8 cellular contexts compared by ENCODE assay signal in the genomic region with DNA sequence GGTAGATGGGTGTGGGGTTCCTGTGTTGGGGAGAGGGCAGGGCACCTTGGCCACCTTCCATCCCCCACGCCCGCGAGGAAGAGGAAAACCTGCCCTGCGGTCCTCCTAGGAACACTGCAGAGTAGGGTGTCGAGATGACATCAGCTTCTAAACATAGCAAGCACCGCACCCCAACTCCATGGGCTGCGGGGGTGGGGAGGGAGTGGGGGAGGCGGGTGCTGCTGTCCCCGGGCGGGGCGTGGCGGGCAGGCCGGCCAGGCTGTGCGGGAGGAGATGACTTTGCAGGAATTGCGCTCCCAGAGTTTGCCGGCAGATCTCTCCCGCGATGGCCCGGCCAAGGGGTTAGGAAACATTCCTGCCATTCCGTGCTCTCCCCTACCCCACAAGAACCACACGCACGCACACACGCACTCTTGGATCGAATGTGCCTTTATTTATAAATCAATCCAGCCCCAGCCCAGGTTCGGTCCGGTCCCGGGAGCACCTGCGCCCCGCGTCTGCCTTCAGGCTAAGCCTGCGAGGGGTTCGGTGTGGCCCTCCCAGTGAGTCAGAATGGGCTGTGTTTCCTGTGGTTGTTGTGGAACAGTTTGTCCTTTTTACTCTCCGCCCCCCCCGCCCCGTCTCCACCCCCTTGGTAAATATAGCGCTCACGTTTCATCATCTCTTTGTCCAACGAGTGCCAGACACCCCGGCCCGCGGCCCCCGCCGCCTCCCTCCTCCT. TPM values are rescaled to one million over a fixed set of nuclear protein-coding genes. Genes with fewer than 3 reads are reported as not detected.
A peak's percentile ranks its signal among the peaks of the same experiment; 100 is the strongest.
DNase-seq lines count a peak whose midpoint lies in the region; ATAC-seq and TF ChIP-seq lines count a peak whose summit lies in the region.

No MANE protein-coding gene starts in this region.

- peak overlapping the region; percentile 100 for H3K4me2 ChIP-seq in trophoblast cell (ENCODE audit: low read length)

- H3K4me3 ChIP-seq in cardiac muscle cell = peak overlapping the region; percentile 35
- H3K4me3 ChIP-seq in trophoblast cell (ENCODE audit: low read depth, low read length) = peak overlapping the region; percentile 65
- H3K4me3 ChIP-seq in tibial nerve = peak overlapping the region; percentile 32 to 53 (median 52)

- TF ChIP-seq CTCF in GM10266 (IDR thresholded peaks at IDR 0.05; ENCODE audit: control insufficient read depth, insufficient read depth, low read depth, missing control alignments) (no peak), cardiac muscle cell (IDR thresholded peaks at IDR 0.05; ENCODE audit: low read depth, low read length) (peak; percentile 12), tibial nerve (IDR thresholded peaks at IDR 0.05) (peak in 4 of 5 experiments; percentile 10 to 56 (median 28))

- peaks cover 10% of the 10 kb centered on the region for H3K79me1 ChIP-seq in trophoblast cell (ENCODE audit: low read length)

- TF ChIP-seq EP300 in tibial nerve (IDR thresholded peaks at IDR 0.05) = peak; percentile 69 to 88

- no peak overlapping the region for H2BK12ac ChIP-seq in trophoblast cell (ENCODE audit: low read length)

- H3K27ac Mint-ChIP-seq in activated naive CD8-positive, alpha-beta T cell treated with anti-CD3 and anti-CD28 coated beads, Interleukin-2, amount 50 U/mL, for 24 hours = peak overlapping the region; percentile 99

- H3K4me1 ChIP-seq in cardiac muscle cell (ENCODE audit: low read depth) (peaks cover 18% of the 10 kb centered on the region), trophoblast cell (ENCODE audit: control insufficient read depth in 1 of 2, insufficient read depth in 2 of 2, low read length in 2 of 2) (peaks cover 6 to 17% of the 10 kb centered on the region in 2 experiments), tibial nerve (peaks cover 5 to 71% (median 45%) of the 10 kb centered on the region in 4 donors)

- H3K27me3 ChIP-seq in cardiac muscle cell (peaks cover 22% of the 10 kb centered on the region), trophoblast cell (ENCODE audit: insufficient read depth, low read length) (peaks cover 3% of the 10 kb centered on the region), tibial nerve (no peaks in the 10 kb centered on the region)

- H4K91ac ChIP-seq in trophoblast cell (ENCODE audit: low read depth, low read length) = peak overlapping the region; percentile 61

- H3K27me3 Mint-ChIP-seq in activated naive CD8-positive, alpha-beta T cell treated with anti-CD3 and anti-CD28 coated beads, Interleukin-2, amount 50 U/mL, for 24 hours = no peaks in the 10 kb centered on the region

- H3K9ac ChIP-seq in trophoblast cell (ENCODE audit: low read length) = no peak overlapping the region

- no CpG with 5 or more reads among the region's 43 CpGs for WGBS in trophoblast cell (ENCODE audit: extremely low coverage, insufficient coverage, insufficient read length)
- 1 to 2% methylated on average over 33 to 39 of the region's 43 CpGs for WGBS in tibial nerve, 2 donors

- no peak overlapping the region for H3K4ac ChIP-seq in trophoblast cell (ENCODE audit: low read depth, low read length)

- H3K4me3 Mint-ChIP-seq in activated naive CD8-positive, alpha-beta T cell treated with anti-CD3 and anti-CD28 coated beads, Interleukin-2, amount 50 U/mL, for 24 hours = peak overlapping the region; percentile 91

- peak overlapping the region; percentile 58 for H4K8ac ChIP-seq in trophoblast cell (ENCODE audit: low read depth, low read length)

- H3K36me3 ChIP-seq in cardiac muscle cell (no peaks in the 10 kb centered on the region), trophoblast cell (ENCODE audit: control insufficient read depth in 1 of 2, insufficient read depth in 2 of 2, low read length in 2 of 2) (no peaks in the 10 kb centered on the region), tibial nerve (no peaks in the 10 kb centered on the region)

- H3K18ac ChIP-seq in trophoblast cell (ENCODE audit: low read length) = peak overlapping the region; percentile 19

- H3K23ac ChIP-seq in trophoblast cell (ENCODE audit: low read length) = no peak overlapping the region

- H3K9me3 ChIP-seq in cardiac muscle cell (ENCODE audit: low read depth) = no peaks in the 10 kb centered on the region
- peaks cover 2% of the 10 kb centered on the region for H3K9me3 ChIP-seq in trophoblast cell (ENCODE audit: insufficient read depth, low read depth, low read length)
- H3K9me3 ChIP-seq in tibial nerve = no peaks in the 10 kb centered on the region

- H3K9me3 Mint-ChIP-seq in activated naive CD8-positive, alpha-beta T cell treated with anti-CD3 and anti-CD28 coated beads, Interleukin-2, amount 50 U/mL, for 24 hours = no peaks in the 10 kb centered on the region

- H2AK5ac ChIP-seq in trophoblast cell (ENCODE audit: low read length) = no peak overlapping the region

- H2BK120ac ChIP-seq in trophoblast cell (ENCODE audit: insufficient read depth, low read length, poor library complexity) = no peak overlapping the region

- H3K36me3 Mint-ChIP-seq in activated naive CD8-positive, alpha-beta T cell treated with anti-CD3 and anti-CD28 coated beads, Interleukin-2, amount 50 U/mL, for 24 hours (ENCODE audit: low read depth) = no peaks in the 10 kb centered on the region

- H2BK5ac ChIP-seq in trophoblast cell (ENCODE audit: low read depth, low read length, poor library complexity) = peak overlapping the region; percentile 8

- peak overlapping the region; percentile 50 for H2AFZ ChIP-seq in trophoblast cell (ENCODE audit: insufficient read depth, low read length, poor library complexity)

- no peak overlapping the region for H4K12ac ChIP-seq in trophoblast cell (ENCODE audit: low read depth, low read length)

- ATAC-seq in HG02642 (IDR thresholded peaks at IDR 0.05; ENCODE audit: poor library complexity, unreplicated experiment) = peak; percentile 37
- ATAC-seq in activated naive CD8-positive, alpha-beta T cell treated with anti-CD3 and anti-CD28 coated beads, Interleukin-2, amount 50 U/mL, for 24 hours = peak; percentile 63

- H3K14ac ChIP-seq in trophoblast cell (ENCODE audit: low read length) = peak overlapping the region; percentile 36

- H3K79me2 ChIP-seq in trophoblast cell (ENCODE audit: control insufficient read depth, insufficient read depth, low read length, poor library complexity) = no peaks in the 10 kb centered on the region

- DNase-seq in GM10266 (ENCODE audit: extremely low spot score) (peak; percentile 86), NCI-H1105 treated with DMSO at 0.1 percent for 48 hours (lab: John Stamatoyannopoulos, UW) (peak; percentile 73), SKM-1 (lab: John Stamatoyannopoulos, UW; ENCODE audit: unreplicated experiment) (peak; percentile 55), cardiac muscle cell (ENCODE audit: low read depth in 1 of 2, low spot score in 1 of 2) (peak in 1 of 2 donors; percentile 69), trophoblast cell (peak; percentile 83), tibial nerve (ENCODE audit: low spot score in 2 of 2) (peak; percentile 97)
- DNase-seq in activated naive CD8-positive, alpha-beta T cell treated with anti-CD3 and anti-CD28 coated beads, Interleukin-2, amount 50 U/mL, for 24 hours = peak; percentile 85

- peak; percentile 71 to 80 for TF ChIP-seq POLR2A in tibial nerve (IDR thresholded peaks at IDR 0.05)

- H3K4me1 Mint-ChIP-seq in activated naive CD8-positive, alpha-beta T cell treated with anti-CD3 and anti-CD28 coated beads, Interleukin-2, amount 50 U/mL, for 24 hours = peaks cover 48% of the 10 kb centered on the region

- H3K27ac ChIP-seq in cardiac muscle cell (peak overlapping the region; percentile 66), trophoblast cell (ENCODE audit: low read depth, low read length) (peak overlapping the region; percentile 43), tibial nerve (peak overlapping the region; percentile 98 to 100 (median 100))

RNA-seq across cellular contexts. Expression of a gene that starts 5.2 kb away (rescaled TPM):
- total RNA-seq in cardiac muscle cell (0.28 and 0.30 TPM in 2 replicates), tibial nerve (100 to 1,000 TPM; 286 to 387 (median 351) TPM)
- polyA plus RNA-seq in cardiac muscle cell = not detected in 2 replicates
- 0.15 TPM in 2 replicates for polyA plus RNA-seq in trophoblast cell (2013)

Comparison
In these comparisons a context has a peak if more than half of its experiments do, and no peak if none do; other contexts are left out.
1. H3K27ac ChIP-seq: peak in every context shown above with its lines; median percentile 100 in tibial nerve; 66 in cardiac muscle cell; 43 in trophoblast cell.
2. RNA of a gene that starts 5.2 kb away (total RNA-seq): 286 to 387 TPM in tibial nerve; 0.28 to 0.30 TPM in cardiac muscle cell; every median in the first group is over 100 times any median in the second.
3. Peak in every context shown above with its lines, with median percentiles within 50 percentile points of each other: H3K4me3 ChIP-seq.